ENCODE assay signal across 1 cellular context in the genomic region with DNA sequence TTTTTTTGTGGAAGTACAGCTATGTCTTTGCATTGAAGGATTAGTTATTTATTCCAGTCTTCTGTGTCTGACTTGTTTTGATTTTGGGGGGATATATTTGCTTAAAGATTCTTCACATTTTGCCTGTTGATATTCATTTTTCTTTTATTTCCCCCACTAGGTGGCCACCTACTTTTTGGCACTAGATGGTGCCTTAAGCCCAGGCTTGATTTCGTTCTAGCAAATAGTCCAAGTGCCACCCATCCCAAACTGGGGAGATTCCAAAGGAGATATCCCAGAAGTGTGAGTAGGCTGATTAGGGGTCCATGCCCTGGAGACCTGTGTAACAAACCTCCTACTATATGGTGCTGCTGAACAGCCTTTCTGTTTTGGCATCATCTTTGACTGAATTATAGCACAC.
TF ChIP-seq lines count a peak whose summit lies in the region.

No MANE protein-coding gene starts in this region.

TF ChIP-seq in WTC11, 78 proteins besides CTCF, POLR2A, EP300 and RAD21 (continued from another document):
- TF ChIP-seq, protein P1, sequence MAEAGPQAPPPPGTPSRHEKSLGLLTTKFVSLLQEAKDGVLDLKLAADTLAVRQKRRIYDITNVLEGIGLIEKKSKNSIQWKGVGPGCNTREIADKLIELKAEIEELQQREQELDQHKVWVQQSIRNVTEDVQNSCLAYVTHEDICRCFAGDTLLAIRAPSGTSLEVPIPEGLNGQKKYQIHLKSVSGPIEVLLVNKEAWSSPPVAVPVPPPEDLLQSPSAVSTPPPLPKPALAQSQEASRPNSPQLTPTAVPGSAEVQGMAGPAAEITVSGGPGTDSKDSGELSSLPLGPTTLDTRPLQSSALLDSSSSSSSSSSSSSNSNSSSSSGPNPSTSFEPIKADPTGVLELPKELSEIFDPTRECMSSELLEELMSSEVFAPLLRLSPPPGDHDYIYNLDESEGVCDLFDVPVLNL (CRISPR knock-in tag; IDR thresholded peaks at IDR 0.05; ENCODE audit: borderline replicate concordance, low read depth) = no peak
- no peak for TF ChIP-seq NR1H2 (CRISPR knock-in tag; IDR thresholded peaks at IDR 0.05)
- TF ChIP-seq, protein P2, sequence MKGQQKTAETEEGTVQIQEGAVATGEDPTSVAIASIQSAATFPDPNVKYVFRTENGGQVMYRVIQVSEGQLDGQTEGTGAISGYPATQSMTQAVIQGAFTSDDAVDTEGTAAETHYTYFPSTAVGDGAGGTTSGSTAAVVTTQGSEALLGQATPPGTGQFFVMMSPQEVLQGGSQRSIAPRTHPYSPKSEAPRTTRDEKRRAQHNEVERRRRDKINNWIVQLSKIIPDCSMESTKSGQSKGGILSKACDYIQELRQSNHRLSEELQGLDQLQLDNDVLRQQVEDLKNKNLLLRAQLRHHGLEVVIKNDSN (CRISPR knock-in tag; IDR thresholded peaks at IDR 0.05) = no peak
